ENCODE assay signal across 13 cellular contexts in genomic region chr7:151863386-151864079, GRCh38. TPM values are rescaled to one million over a fixed set of nuclear protein-coding genes. Genes with fewer than 3 reads are reported as not detected.
A peak's percentile ranks its signal among the peaks of the same experiment; 100 is the strongest.
DNase-seq lines count a peak whose midpoint lies in the region; ATAC-seq and TF ChIP-seq lines count a peak whose summit lies in the region.
"Had no signal": no experiment of that assay in that cellular context is flagged by ENCODE, and none has a peak within 500 bp of the region (broad histone marks: within the 10 kb centered on the region; RNA-seq: fewer than 3 reads in every experiment).

No MANE protein-coding gene starts in this region.

- no peaks in the 10 kb centered on the region for H3K9me2 ChIP-seq in hepatocyte (replicated peaks; ENCODE audit: insufficient read depth)

- WGBS in hepatocyte (ENCODE audit: low lambda C conversion rate, missing lambda C conversion rate) = 87% methylated on average over 11 of the region's 11 CpGs

- H3K9me3 ChIP-seq in hepatocyte (ENCODE audit: low read depth) (no peaks in the 10 kb centered on the region), upper lobe of right lung (no peaks in the 10 kb centered on the region)

- H3K4me1 ChIP-seq in hepatocyte (ENCODE audit: insufficient read depth) (no peaks in the 10 kb centered on the region), upper lobe of right lung (peaks cover 10% of the 10 kb centered on the region)

- TF ChIP-seq POLR2A in NB4 (IDR thresholded peaks at IDR 0.05; ENCODE audit: extremely low read depth, insufficient read length) = no peak

- H4K20me1 ChIP-seq in hepatocyte (ENCODE audit: insufficient read depth, poor library complexity, severe bottlenecking) = no peaks in the 10 kb centered on the region

- intact Hi-C loops in Right ventricle myocardium inferior (cut with DNase I) (no loop called here), cardiac septum (cut with DNase I) (loop anchor here (10.0 kb wide), 1 partner anchor 161 kb away; the partner anchor contains the start of gene GALNT11), upper lobe of right lung (cut with DNase I) (no loop called here)

- no peaks in the 10 kb centered on the region for H3K36me3 ChIP-seq in hepatocyte (replicated peaks; ENCODE audit: insufficient read depth, low read depth)
- no peaks in the 10 kb centered on the region for H3K36me3 ChIP-seq in upper lobe of right lung

- no peak for ATAC-seq in Right ventricle myocardium inferior
- ATAC-seq in upper lobe of right lung = peak; percentile 37
- no peak for ATAC-seq in HG02938 (IDR thresholded peaks at IDR 0.05; ENCODE audit: unreplicated experiment)
- no peak for ATAC-seq in GM21786 (IDR thresholded peaks at IDR 0.05; ENCODE audit: unreplicated experiment)
- no peak for ATAC-seq in HG03159 (IDR thresholded peaks at IDR 0.05; ENCODE audit: unreplicated experiment)
- ATAC-seq: sciatic nerve had no signal

- H3K4me3 ChIP-seq in NB4 (ENCODE audit: low read depth, low read length) (no peak overlapping the region), hepatocyte (no peak overlapping the region), upper lobe of right lung (no peak overlapping the region)

- no peak overlapping the region for H2AFZ ChIP-seq in hepatocyte

- H3K79me2 ChIP-seq in hepatocyte = no peaks in the 10 kb centered on the region

- no peak overlapping the region for H3K27ac ChIP-seq in hepatocyte
- H3K27ac ChIP-seq in upper lobe of right lung = no peak overlapping the region

- H3K27me3 ChIP-seq in hepatocyte (no peaks in the 10 kb centered on the region), upper lobe of right lung (no peaks in the 10 kb centered on the region)

- DNase-seq in Right ventricle myocardium inferior (ENCODE audit: missing footprints) = peak; percentile 31
- DNase-seq in cardiac septum (ENCODE audit: low spot score) = no peak
- peak; percentile 36 for DNase-seq in NB4 (ENCODE audit: low read depth)
- no peak for DNase-seq in hepatocyte (ENCODE audit: low spot score)
- DNase-seq in upper lobe of right lung = peak; percentile 44
- DNase-seq: activated CD8-positive, alpha-beta memory T cell treated with anti-CD3 and anti-CD28 coated beads, Interleukin-2, amount 50 U/mL, for 48 hours; hippocampal formation; NCI-H1436 treated with DMSO at 0.1 percent for 48 hours; T-helper 9 cell had no signal

- H3K4me2 ChIP-seq in hepatocyte = no peak overlapping the region

- TF ChIP-seq CTCF in NB4 (IDR thresholded peaks at IDR 0.05; ENCODE audit: low read depth, low read length) (no peak), hepatocyte (IDR thresholded peaks at IDR 0.05; ENCODE audit: poor library complexity) (peak; percentile 10), upper lobe of right lung (IDR thresholded peaks at IDR 0.05) (no peak)

RNA-seq across cellular contexts. Expression of gene PRKAG2, which starts 13.4 kb away (rescaled TPM):
- total RNA-seq in Right ventricle myocardium inferior (122 TPM), cardiac septum (106 TPM), hepatocyte (14.0 and 17.8 TPM in 2 replicates), upper lobe of right lung (35.6 TPM)
- polyA plus RNA-seq in hepatocyte = 21.8 and 23.4 TPM in 2 replicates

Comparison
In these comparisons a context has a peak if more than half of its experiments do, and no peak if none do; other contexts are left out.
1. DNase-seq: peak in Right ventricle myocardium inferior (single experiment), NB4 (single experiment) and upper lobe of right lung (single experiment); none in cardiac septum (single experiment) and hepatocyte (single experiment).